Comparison of ENCODE assay signal across 23 cellular contexts in genomic region chr11:8084352-8084751, GRCh38.
"Had no signal": no experiment of that assay in that cellular context is flagged by ENCODE, and none has a peak within 500 bp of the region (broad histone marks: within the 10 kb centered on the region; RNA-seq: fewer than 3 reads in every experiment).

No MANE protein-coding gene starts in this region.

- H3K4me3 ChIP-seq: adrenal gland, breast epithelium, MG63, Peyer's patch, SJSA1 had no signal

- H3K27ac ChIP-seq: Peyer's patch, RWPE1, SJSA1 had no signal

- H3K36me3 Mint-ChIP-seq: activated naive CD8-positive, alpha-beta T cell treated with anti-CD3 and anti-CD28 coated beads, Interleukin-2, amount 10 ng/mL, durations not matched to agents 7 days and 5 days had no signal

- ATAC-seq: activated CD4-positive, CD25-positive, alpha-beta regulatory T cell treated with anti-CD3 and anti-CD28 coated beads, Interleukin-2, amount 50 U/mL, for 24 hours; activated CD8-positive, alpha-beta T cell treated with anti-CD3 and anti-CD28 coated beads for 36 hours; activated T-cell treated with anti-CD3 and anti-CD28 coated beads, Interleukin-2, amount 50 U/mL, for 72 hours; SK-N-SH treated with all-trans-retinoic acid at 6 μM for 48 hours had no signal

- H3K9me3 ChIP-seq: adrenal gland, breast epithelium, MG63, Peyer's patch, SJSA1 had no signal

- H3K4me1 Mint-ChIP-seq: activated naive CD8-positive, alpha-beta T cell treated with anti-CD3 and anti-CD28 coated beads, Interleukin-2, amount 10 ng/mL, durations not matched to agents 7 days and 5 days had no signal

- H3K27ac Mint-ChIP-seq: activated CD8-positive, alpha-beta T cell treated with anti-CD3 and anti-CD28 coated beads for 36 hours; activated naive CD8-positive, alpha-beta T cell treated with anti-CD3 and anti-CD28 coated beads, Interleukin-2, amount 10 ng/mL, durations not matched to agents 7 days and 5 days; activated T-cell treated with anti-CD3 and anti-CD28 coated beads, Interleukin-2, amount 50 U/mL, for 72 hours; activated T-helper 2 cell treated with anti-CD3 and anti-CD28 coated beads, Interferon-gamma antibody, Interleukin-2, Interleukin-4, amounts not matched to agents 10 μg/mL and 5 μg/mL and 100 μg/mL, durations not matched to agents 14 hours and 24 hours and 36 hours; T-helper 1 cell treated with Interleukin-12 subunit alpha and Interleukin-12 subunit beta and Interleukin-4 antibody, amounts not matched to agents 30 μg/mL and 1 μg/mL, for 36 hours had no signal

- H3K9me3 Mint-ChIP-seq: activated CD8-positive, alpha-beta T cell treated with anti-CD3 and anti-CD28 coated beads for 36 hours; activated naive CD8-positive, alpha-beta T cell treated with anti-CD3 and anti-CD28 coated beads, Interleukin-2, amount 10 ng/mL, durations not matched to agents 7 days and 5 days; activated T-cell treated with anti-CD3 and anti-CD28 coated beads, Interleukin-2, amount 50 U/mL, for 72 hours; activated T-helper 2 cell treated with anti-CD3 and anti-CD28 coated beads, Interferon-gamma antibody, Interleukin-2, Interleukin-4, amounts not matched to agents 10 μg/mL and 5 μg/mL and 100 μg/mL, durations not matched to agents 14 hours and 24 hours and 36 hours; T-helper 1 cell treated with Interleukin-12 subunit alpha and Interleukin-12 subunit beta and Interleukin-4 antibody, amounts not matched to agents 30 μg/mL and 1 μg/mL, for 36 hours had no signal

- H3K36me3 ChIP-seq: adrenal gland, breast epithelium, Peyer's patch, SJSA1 had no signal

- H3K4me1 ChIP-seq: breast epithelium had no signal

- H3K4me3 Mint-ChIP-seq: activated CD8-positive, alpha-beta T cell treated with anti-CD3 and anti-CD28 coated beads for 36 hours; activated naive CD8-positive, alpha-beta T cell treated with anti-CD3 and anti-CD28 coated beads, Interleukin-2, amount 10 ng/mL, durations not matched to agents 7 days and 5 days; activated T-cell treated with anti-CD3 and anti-CD28 coated beads, Interleukin-2, amount 50 U/mL, for 72 hours; T-helper 1 cell treated with Interleukin-12 subunit alpha and Interleukin-12 subunit beta and Interleukin-4 antibody, amounts not matched to agents 30 μg/mL and 1 μg/mL, for 36 hours had no signal

- H3K27me3 ChIP-seq: adrenal gland, breast epithelium, MG63, SJSA1 had no signal

- DNase-seq: activated CD4-positive, alpha-beta T cell treated with anti-CD3 and anti-CD28 coated beads for 4 hours; activated CD8-positive, alpha-beta memory T cell treated with anti-CD3 and anti-CD28 coated beads, Interleukin-2, amount 50 U/mL, for 4 hours; activated CD8-positive, alpha-beta T cell treated with anti-CD3 and anti-CD28 coated beads for 36 hours; activated gamma-delta T cell treated with Interleukin-2 at 50 U/mL for 16 hours; activated naive CD4-positive, alpha-beta T cell treated with anti-CD3 and anti-CD28 coated beads, Interleukin-2, amount 50 U/mL, for 16 hours; activated naive CD8-positive, alpha-beta T cell treated with anti-CD3 and anti-CD28 coated beads, Interleukin-2, amount 10 ng/mL, durations not matched to agents 7 days and 5 days; activated T-cell treated with anti-CD3 and anti-CD28 coated beads, Interleukin-2, amount 50 U/mL, for 72 hours; adrenal gland; MG63; MV-4-11; NCI-H1092 treated with DMSO at 0.1 percent for 48 hours; NCI-H1417 treated with DMSO at 0.1 percent for 48 hours; NCI-H2029 treated with DMSO at 0.1 percent for 48 hours; NCI-H510A treated with DMSO at 0.1 percent for 48 hours; SHP77 had no signal
